17 cellular contexts compared by ENCODE assay signal in the genomic region with DNA sequence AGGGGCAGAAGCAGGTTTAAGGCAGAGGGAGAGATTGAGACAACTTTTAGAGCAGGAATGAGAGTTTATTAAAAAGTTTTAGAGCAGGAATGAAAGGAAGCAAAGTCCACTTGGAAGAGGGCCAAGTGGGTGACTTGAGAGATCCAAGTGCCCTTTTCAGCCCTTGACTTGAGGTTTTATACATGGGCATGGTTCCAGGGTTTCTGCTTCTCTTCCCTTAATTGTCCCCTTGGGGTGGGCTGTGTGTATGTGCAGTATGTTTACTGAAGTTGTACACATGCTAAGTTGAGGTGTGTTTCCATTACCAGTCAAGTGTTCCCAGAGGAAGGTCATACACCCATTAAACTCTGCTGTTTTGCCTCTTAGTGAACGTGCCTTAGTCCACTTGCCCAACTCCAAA. TPM values are rescaled to one million over a fixed set of nuclear protein-coding genes. Genes with fewer than 3 reads are reported as not detected.
A peak's percentile ranks its signal among the peaks of the same experiment; 100 is the strongest.
DNase-seq lines count a peak whose midpoint lies in the region; ATAC-seq and TF ChIP-seq lines count a peak whose summit lies in the region.
"Had no signal": no experiment of that assay in that cellular context is flagged by ENCODE, and none has a peak within 500 bp of the region (broad histone marks: within the 10 kb centered on the region; RNA-seq: fewer than 3 reads in every experiment).

No MANE protein-coding gene starts in this region.

- no peaks in the 10 kb centered on the region; the same call in 1 of the 2 replicates for H3K9me3 ChIP-seq in Panc1 (ENCODE audit: control insufficient read depth, insufficient read depth, low read depth, low read length)
- peaks cover 10% of the 10 kb centered on the region for H3K9me3 ChIP-seq in lower lobe of right lung
- no peaks in the 10 kb centered on the region for H3K9me3 ChIP-seq in Peyer's patch

- TF ChIP-seq CTCF in Panc1 (IDR thresholded peaks at IDR 0.05) (no peak), lower lobe of right lung (IDR thresholded peaks at IDR 0.05) (no peak), Peyer's patch (IDR thresholded peaks at IDR 0.05) (no peak)

- no TSS peak for BruUV-seq in Panc1 (replicated peaks; lab: Mats Ljungman, UMichigan)

- intact Hi-C loops in Panc1 (cut with micrococcal nuclease; ENCODE audit: unreplicated experiment) (no loop called here), lower lobe of right lung (cut with DNase I) (no loop called here)

- H3K4me3 ChIP-seq in Panc1 (ENCODE audit: low read depth in 2 of 2, low read length in 2 of 2), result no peak overlapping the region
- no peak overlapping the region for H3K4me3 ChIP-seq in lower lobe of right lung
- H3K4me3 ChIP-seq in H7 (ENCODE audit: insufficient read depth, low read depth, low read length), result no peak overlapping the region
- H3K4me3 ChIP-seq in Peyer's patch, result no peak overlapping the region
- H3K4me3 ChIP-seq: BLaER1 treated with 17β-estradiol and CSF1 and Interleukin-3, amounts not matched to agents 10 nM and 100 nM had no signal

- TF ChIP-seq POLR2A in Peyer's patch (IDR thresholded peaks at IDR 0.05), result no peak

- POLR2A ChIA-PET in Panc1 (lab: Charles Lee), result no interaction called here

- in situ Hi-C loops in Panc1 (cut with HindIII; ENCODE audit: low pct_unique_long_range_greater_than_20kb, low sequenced_read_pairs), result no loop called here

- H3K4me1 ChIP-seq in Panc1 (ENCODE audit: control insufficient read depth, insufficient read depth, low read length) (no peaks in the 10 kb centered on the region), lower lobe of right lung (peaks cover 12% of the 10 kb centered on the region), Peyer's patch (no peaks in the 10 kb centered on the region)

- ATAC-seq in Panc1 (no peak), lower lobe of right lung (peak; percentile 87 to 92), HG03025 (IDR thresholded peaks at IDR 0.05; ENCODE audit: low FRiP score, unreplicated experiment) (no peak)
- ATAC-seq: activated CD8-positive, alpha-beta memory T cell treated with anti-CD3 and anti-CD28 coated beads, Interleukin-2, amount 10 ng/mL, durations not matched to agents 7 days and 5 days; stimulated activated naive CD8-positive, alpha-beta T cell treated with anti-CD3 and anti-CD28 coated beads, Interleukin-15, amount 100 ng/mL, for 72 hours had no signal

- CTCF ChIA-PET in Panc1 (lab: Charles Lee), result no interaction called here

- H3K27ac ChIP-seq in Panc1 (ENCODE audit: low read length), result 0 out of 2 replicates have a peak overlapping the region, but pooled peaks have one; percentile 39
- H3K27ac ChIP-seq in lower lobe of right lung, result no peak overlapping the region
- H3K27ac ChIP-seq in Peyer's patch, result peak overlapping the region in 1 of 4 donors; percentile 19
- H3K27ac ChIP-seq: BLaER1 treated with 17β-estradiol and CSF1 and Interleukin-3, amounts not matched to agents 10 nM and 100 nM; RWPE1 had no signal

- H3K36me3 ChIP-seq in Panc1 (ENCODE audit: control insufficient read depth, insufficient read depth, low read length) (no peaks in the 10 kb centered on the region), lower lobe of right lung (no peaks in the 10 kb centered on the region), H7 (replicated peaks; ENCODE audit: control insufficient read depth, insufficient read depth, low read length) (no peaks in the 10 kb centered on the region; the same call in 1 of the 2 replicates), Peyer's patch (no peaks in the 10 kb centered on the region)

- H3K27me3 ChIP-seq in Panc1 (ENCODE audit: control insufficient read depth, insufficient read depth, low read length), result no peaks in the 10 kb centered on the region
- H3K27me3 ChIP-seq in lower lobe of right lung (ENCODE audit: low read depth), result no peaks in the 10 kb centered on the region
- H3K27me3 ChIP-seq in H7 (ENCODE audit: control insufficient read depth, insufficient read depth, low read length), result no peaks in the 10 kb centered on the region
- H3K27me3 ChIP-seq in Peyer's patch, result no peaks in the 10 kb centered on the region
- H3K27me3 ChIP-seq: BLaER1 treated with 17β-estradiol and CSF1 and Interleukin-3, amounts not matched to agents 10 nM and 100 nM had no signal

- DNase-seq in activated CD8-positive, alpha-beta memory T cell treated with anti-CD3 and anti-CD28 coated beads, Interleukin-2, amount 50 U/mL, for 48 hours, result peak; percentile 8
- DNase-seq in activated CD8-positive, alpha-beta memory T cell treated with anti-CD3 and anti-CD28 coated beads, Interleukin-2, amount 50 U/mL, for 4 hours, result no peak
- no peak for DNase-seq in Panc1 (ENCODE audit: low read depth, low spot score)
- DNase-seq in lower lobe of right lung, result no peak
- DNase-seq in H7, result no peak
- no peak for DNase-seq in NCI-H1048 (lab: John Stamatoyannopoulos, UW)
- no peak for DNase-seq in Peyer's patch
- DNase-seq: activated CD4-positive, alpha-beta T cell treated with anti-CD3 and anti-CD28 coated beads for 48 hours; activated CD8-positive, alpha-beta memory T cell treated with anti-CD3 and anti-CD28 coated beads, Interleukin-2, amount 10 ng/mL, durations not matched to agents 7 days and 5 days; activated gamma-delta T cell treated with Interleukin-2 at 50 U/mL for 16 hours; amygdala; NCI-H2227 treated with DMSO at 0.1 percent for 48 hours; nephron progenitor cell; stimulated activated naive CD8-positive, alpha-beta T cell treated with anti-CD3 and anti-CD28 coated beads, Interleukin-15, amount 100 ng/mL, for 72 hours had no signal

RNA-seq across cellular contexts. Expression of a gene that starts 41.0 kb away (rescaled TPM):
- 16.5 TPM for total RNA-seq in Panc1 (2021; ENCODE audit: unreplicated experiment)
- polyA plus RNA-seq in Panc1 (2012; ENCODE audit: insufficient read length), result 10.1 TPM
- 18.1 TPM for total RNA-seq in lower lobe of right lung
- 13.3 and 14.0 TPM in 2 replicates for total RNA-seq in H7 (2014; rRNA removed; shearing (Covaris generic))
- total RNA-seq in Peyer's patch, result 10 to 100 TPM in 3 of 4 donors, 1 to 10 TPM in 1; 9.5 to 16.2 (median 13.4) TPM

RNA-seq across cellular contexts. Expression of a gene that starts 41.0 kb away (rescaled TPM):
- total RNA-seq in Panc1 (2021; ENCODE audit: unreplicated experiment) (16.1 TPM), lower lobe of right lung (25.6 TPM), Peyer's patch (10 to 100 TPM; 27.1 to 45.4 (median 33.0) TPM)
- 12.2 TPM for polyA plus RNA-seq in Panc1 (2012; ENCODE audit: insufficient read length)
- total RNA-seq in H7 (2014; rRNA removed; shearing (Covaris generic)), result 25.7 and 31.2 TPM in 2 replicates

RNA-seq across cellular contexts. Expression of a gene that starts 54.0 kb away (rescaled TPM):
- total RNA-seq in Panc1 (2021; ENCODE audit: unreplicated experiment) (12.0 TPM), lower lobe of right lung (106 TPM), Peyer's patch (10 to 100 TPM; 12.8 to 64.4 (median 16.0) TPM)
- polyA plus RNA-seq in Panc1 (2012; ENCODE audit: insufficient read length), result 11.9 TPM
- 8.0 and 10.0 TPM in 2 replicates for total RNA-seq in H7 (2014; rRNA removed; shearing (Covaris generic))

Comparison
In these comparisons a context has a peak if more than half of its experiments do, and no peak if none do; other contexts are left out.
1. ATAC-seq: peak in lower lobe of right lung (2 of 2); none in Panc1 (single experiment) and HG03025 (single experiment).